Comparison of ENCODE assay signal across 13 cellular contexts in genomic region chr7:44308741-44309270, GRCh38. TPM values are rescaled to one million over a fixed set of nuclear protein-coding genes. Genes with fewer than 3 reads are reported as not detected.
DNase-seq lines count a peak whose midpoint lies in the region; ATAC-seq, FAIRE-seq and TF ChIP-seq lines count a peak whose summit lies in the region.
"Had no signal": no experiment of that assay in that cellular context is flagged by ENCODE, and none has a peak within 500 bp of the region (broad histone marks: within the 10 kb centered on the region; RNA-seq: fewer than 3 reads in every experiment).

No MANE protein-coding gene starts in this region.

- no peak for FAIRE-seq in frontal cortex (lab: Jason Lieb, UNC)

- H3K23ac ChIP-seq in mesenchymal stem cell (ENCODE audit: low read length in 2 of 2), result peak overlapping the region in 1 of 2 experiments; percentile 35

- intact Hi-C loops in esophagus muscularis mucosa (cut with DNase I), result no loop called here

- TF ChIP-seq EP300 in SK-N-SH (IDR thresholded peaks at IDR 0.05; ENCODE audit: borderline replicate concordance in 1 of 2, low read depth in 1 of 2, low read length in 1 of 2) (no peak), esophagus muscularis mucosa (IDR thresholded peaks at IDR 0.05) (no peak), suprapubic skin (IDR thresholded peaks at IDR 0.05) (no peak)

- H2BK5ac ChIP-seq in mesenchymal stem cell (ENCODE audit: low read depth, low read length, poor library complexity, severe bottlenecking), result no peak overlapping the region

- H3F3A ChIP-seq in SK-N-SH (replicated peaks; ENCODE audit: insufficient read depth), result no peaks in the 10 kb centered on the region

- H2BK120ac ChIP-seq in mesenchymal stem cell (ENCODE audit: low read depth, low read length), result no peak overlapping the region

- H3K4me1 ChIP-seq in SK-N-SH (ENCODE audit: control insufficient read depth in 1 of 2, insufficient read depth in 2 of 2, low read depth in 1 of 2, low read length in 1 of 2) (peaks cover 0 to 4% of the 10 kb centered on the region in 2 experiments; a peak in 1 of 4 replicates), esophagus muscularis mucosa (peaks cover 12 to 24% (median 12%) of the 10 kb centered on the region in 4 donors), mesenchymal stem cell (ENCODE audit: control insufficient read depth, insufficient read depth, low read depth, low read length) (peaks cover 35% of the 10 kb centered on the region), suprapubic skin (peaks cover 17% of the 10 kb centered on the region)
- H3K4me1 ChIP-seq: ascending aorta had no signal

- no peak overlapping the region for H3K14ac ChIP-seq in mesenchymal stem cell (ENCODE audit: low read length in 2 of 2)

- H3K79me1 ChIP-seq in mesenchymal stem cell (replicated peaks; ENCODE audit: low read length, poor library complexity, severe bottlenecking), result no peaks in the 10 kb centered on the region

- TF ChIP-seq POLR2A in esophagus muscularis mucosa (IDR thresholded peaks at IDR 0.05; ENCODE audit: low read depth) (no peak), suprapubic skin (IDR thresholded peaks at IDR 0.05) (no peak)

- H4K91ac ChIP-seq in mesenchymal stem cell (ENCODE audit: low read length), result no peak overlapping the region

- H3K4ac ChIP-seq in mesenchymal stem cell (ENCODE audit: low read depth in 1 of 2, low read length in 2 of 2), result no peak overlapping the region

- peak overlapping the region; percentile 5 for H2AK5ac ChIP-seq in mesenchymal stem cell (ENCODE audit: low read length, severe bottlenecking)

- H3K9ac ChIP-seq in SK-N-SH (no peak overlapping the region), mesenchymal stem cell (ENCODE audit: low read length) (no peak overlapping the region)

- DNase-seq in SK-N-SH, result peak; percentile 29
- peak; percentile 75 for DNase-seq in esophagus muscularis mucosa (ENCODE audit: extremely low spot score)
- DNase-seq in mesenchymal stem cell, result no peak
- peak; percentile 59 to 69 for DNase-seq in suprapubic skin (ENCODE audit: low spot score in 2 of 2)
- no peak for DNase-seq in frontal cortex (ENCODE audit: low spot score in 2 of 2)
- DNase-seq: IMR-90, NCI-H345, OCI-M1 had no signal

- H2AFZ ChIP-seq in SK-N-SH (ENCODE audit: low read depth) (no peak overlapping the region), mesenchymal stem cell (ENCODE audit: low read depth, low read length) (no peak overlapping the region)

- H3K4me3 ChIP-seq in SK-N-SH (ENCODE audit: low read depth in 2 of 2, low read length in 1 of 2) (no peak overlapping the region), esophagus muscularis mucosa (no peak overlapping the region), mesenchymal stem cell (ENCODE audit: insufficient read depth in 1 of 2, low read depth in 1 of 2, low read length in 2 of 2) (no peak overlapping the region), suprapubic skin (no peak overlapping the region)

- no peak overlapping the region for H2BK12ac ChIP-seq in mesenchymal stem cell (ENCODE audit: low read length in 2 of 2)

- ATAC-seq in SK-N-SH treated with all-trans-retinoic acid at 6 μM for 48 hours (no peak), GM21390 (IDR thresholded peaks at IDR 0.05; ENCODE audit: unreplicated experiment) (no peak), GM21447 (IDR thresholded peaks at IDR 0.05; ENCODE audit: unreplicated experiment) (no peak)

- H3K27me3 ChIP-seq in SK-N-SH (ENCODE audit: insufficient read depth), result no peaks in the 10 kb centered on the region
- H3K27me3 ChIP-seq in esophagus muscularis mucosa, result peaks cover 0 to 9% (median 0%) of the 10 kb centered on the region in 4 donors
- peaks cover 0 to 4% of the 10 kb centered on the region in 2 experiments for H3K27me3 ChIP-seq in mesenchymal stem cell (ENCODE audit: control insufficient read depth in 1 of 2, insufficient read depth in 1 of 2, low read length in 2 of 2)
- peaks cover 7% of the 10 kb centered on the region for H3K27me3 ChIP-seq in suprapubic skin
- H3K27me3 ChIP-seq: ascending aorta had no signal

- H3K27ac ChIP-seq in SK-N-SH (ENCODE audit: low read depth in 2 of 2, low read length in 1 of 2) (no peak overlapping the region), esophagus muscularis mucosa (replicated peaks in 1 of 4) (no peak overlapping the region), mesenchymal stem cell (ENCODE audit: low read length, poor library complexity, severe bottlenecking) (no peak overlapping the region), suprapubic skin (no peak overlapping the region)
- H3K27ac ChIP-seq: 22Rv1, ascending aorta had no signal

- no peak overlapping the region for H2BK15ac ChIP-seq in mesenchymal stem cell (ENCODE audit: low read depth, poor library complexity, severe bottlenecking)

- no peaks in the 10 kb centered on the region for H3K9me2 ChIP-seq in SK-N-SH

- no peak overlapping the region for H4K8ac ChIP-seq in mesenchymal stem cell (ENCODE audit: low read length)

- 84% methylated on average over 12 of the region's 13 CpGs for WGBS in SK-N-SH (ENCODE audit: low lambda C conversion rate)
- WGBS in esophagus muscularis mucosa, result 95% methylated on average over 6 of the region's 13 CpGs
- WGBS in mesenchymal stem cell, result 80% methylated on average over 13 of the region's 13 CpGs
- 81% methylated on average over 7 of the region's 13 CpGs for WGBS in suprapubic skin

- H3K9me3 ChIP-seq in SK-N-SH (no peaks in the 10 kb centered on the region), esophagus muscularis mucosa (no peaks in the 10 kb centered on the region), mesenchymal stem cell (ENCODE audit: control insufficient read depth, low read length) (no peaks in the 10 kb centered on the region), suprapubic skin (no peaks in the 10 kb centered on the region)
- H3K9me3 ChIP-seq: ascending aorta had no signal

- H3K18ac ChIP-seq in mesenchymal stem cell (ENCODE audit: low read depth in 1 of 2, low read length in 2 of 2), result no peak overlapping the region

- H3K36me3 ChIP-seq in SK-N-SH (replicated peaks in 1 of 2; ENCODE audit: control insufficient read depth in 1 of 2, insufficient read depth in 2 of 2, low read length in 1 of 2) (no peaks in the 10 kb centered on the region), esophagus muscularis mucosa (no peaks in the 10 kb centered on the region), mesenchymal stem cell (ENCODE audit: control insufficient read depth in 1 of 2, insufficient read depth in 2 of 2, low read depth in 1 of 2, low read length in 2 of 2) (peaks cover 0 to 2% of the 10 kb centered on the region in 2 experiments), suprapubic skin (no peaks in the 10 kb centered on the region)
- H3K36me3 ChIP-seq: ascending aorta had no signal

- no peak for TF ChIP-seq CTCF in SK-N-SH (IDR thresholded peaks at IDR 0.05)
- no peak for TF ChIP-seq CTCF in esophagus muscularis mucosa (IDR thresholded peaks at IDR 0.05)
- no peak for TF ChIP-seq CTCF in suprapubic skin (IDR thresholded peaks at IDR 0.05)

- CTCF ChIA-PET in SK-N-SH (lab: Yijun Ruan, JAX), result interaction anchor here (0.6 to 2.8 kb wide), 16 partner anchors 12 to 574 kb away, joined by 3 to 57 read pairs (median 5); no protein-coding TSS in a partner anchor

- H3K79me2 ChIP-seq in SK-N-SH (ENCODE audit: insufficient read depth), result no peaks in the 10 kb centered on the region

- no peak for TF ChIP-seq RAD21 in SK-N-SH (IDR thresholded peaks at IDR 0.05; ENCODE audit: low read length)

- H3K4me2 ChIP-seq in SK-N-SH, result no peak overlapping the region
- H3K4me2 ChIP-seq in mesenchymal stem cell (ENCODE audit: low read length, poor library complexity, severe bottlenecking), result no peak overlapping the region

- H4K20me1 ChIP-seq in SK-N-SH (ENCODE audit: insufficient read depth), result no peaks in the 10 kb centered on the region

- POLR2A ChIA-PET in SK-N-SH (lab: Yijun Ruan, JAX), result no interaction called here

TF ChIP-seq in SK-N-SH, 30 proteins besides CTCF, POLR2A, EP300 and RAD21 (continues in another document):
- TF ChIP-seq JUND (IDR thresholded peaks at IDR 0.05) (no peak), NRF1 (IDR thresholded peaks at IDR 0.05; ENCODE audit: low read depth, low read length) (no peak), TCF12 (IDR thresholded peaks at IDR 0.05) (no peak), MXI1 (IDR thresholded peaks at IDR 0.05; ENCODE audit: low read depth, low read length) (no peak), USF1 (IDR thresholded peaks at IDR 0.05; ENCODE audit: borderline replicate concordance, low read depth) (no peak), GABPA (IDR thresholded peaks at IDR 0.05; ENCODE audit: low read depth) (no peak), NFIC (IDR thresholded peaks at IDR 0.05; ENCODE audit: borderline replicate concordance) (no peak), YY1 (IDR thresholded peaks at IDR 0.05; ENCODE audit: low read depth) (no peak)

TF ChIP-seq in SK-N-SH treated with all-trans-retinoic acid at 6 μM for 48 hours, 23 proteins besides CTCF, POLR2A, EP300 and RAD21 (continues in another document):
- TF ChIP-seq CSDC2 (CRISPR knock-in tag; IDR thresholded peaks at IDR 0.05) (no peak), ISL1 (CRISPR knock-in tag; IDR thresholded peaks at IDR 0.05) (no peak), TSHZ2 (CRISPR knock-in tag; IDR thresholded peaks at IDR 0.05) (no peak)

RNA-seq across cellular contexts. Expression of gene CAMK2B, which starts 16.6 kb away (rescaled TPM):
- 0.10 and 0.20 TPM in 2 replicates for polyA plus RNA-seq in SK-N-SH (2012; rRNA removed)
- 0.13 and 0.17 TPM in 2 replicates for polyA plus RNA-seq in SK-N-SH (2012; cell fraction: cytosol; rRNA removed)
- 0.15 and 0.19 TPM in 2 replicates for polyA plus RNA-seq in SK-N-SH (2012; cell fraction: nucleus; rRNA removed)
- total RNA-seq in esophagus muscularis mucosa (1 to 10 TPM in 3 of 4 donors, under 1 TPM in 1; 0.50 to 2.0 (median 1.2) TPM), suprapubic skin (1 to 10 TPM in 2 of 4 donors, under 1 TPM in 2; 0.89 to 5.1 (median 1.2) TPM), frontal cortex (99.5 TPM)
- polyA plus RNA-seq in mesenchymal stem cell (2013, experiment 1 of 2), result 0.04 TPM
- 0.12 TPM for polyA plus RNA-seq in mesenchymal stem cell (2013, experiment 2 of 2)

Comparison
In these comparisons a context has a peak if more than half of its experiments do, and no peak if none do; other contexts are left out.
1. DNase-seq: peak in SK-N-SH (single experiment), esophagus muscularis mucosa (single experiment) and suprapubic skin (2 of 2); none in mesenchymal stem cell (single experiment) and frontal cortex (0 of 2).
2. RNA of gene CAMK2B, which starts 16.6 kb away (total RNA-seq): 99.5 TPM in frontal cortex (single experiment); 0.89 to 5.1 TPM in suprapubic skin and 0.50 to 2.0 TPM in esophagus muscularis mucosa; every median in the first group is over 10 times any median in the second.